2 cellular contexts compared by ENCODE assay signal in genomic region chr22:31133911-31134310, GRCh38.
TF ChIP-seq lines count a peak whose summit lies in the region.

No MANE protein-coding gene starts in this region.

TF ChIP-seq in SK-N-SH, 30 proteins besides CTCF, POLR2A, EP300 and RAD21 (continued from another document):
- TF ChIP-seq CHD2 (IDR thresholded peaks at IDR 0.05; ENCODE audit: low read length, partially characterized antibody) (no peak), FOSL2 (IDR thresholded peaks at IDR 0.05; ENCODE audit: borderline replicate concordance, low read depth) (no peak), NFIC (IDR thresholded peaks at IDR 0.05; ENCODE audit: borderline replicate concordance) (no peak)
- TF ChIP-seq, protein P1, sequence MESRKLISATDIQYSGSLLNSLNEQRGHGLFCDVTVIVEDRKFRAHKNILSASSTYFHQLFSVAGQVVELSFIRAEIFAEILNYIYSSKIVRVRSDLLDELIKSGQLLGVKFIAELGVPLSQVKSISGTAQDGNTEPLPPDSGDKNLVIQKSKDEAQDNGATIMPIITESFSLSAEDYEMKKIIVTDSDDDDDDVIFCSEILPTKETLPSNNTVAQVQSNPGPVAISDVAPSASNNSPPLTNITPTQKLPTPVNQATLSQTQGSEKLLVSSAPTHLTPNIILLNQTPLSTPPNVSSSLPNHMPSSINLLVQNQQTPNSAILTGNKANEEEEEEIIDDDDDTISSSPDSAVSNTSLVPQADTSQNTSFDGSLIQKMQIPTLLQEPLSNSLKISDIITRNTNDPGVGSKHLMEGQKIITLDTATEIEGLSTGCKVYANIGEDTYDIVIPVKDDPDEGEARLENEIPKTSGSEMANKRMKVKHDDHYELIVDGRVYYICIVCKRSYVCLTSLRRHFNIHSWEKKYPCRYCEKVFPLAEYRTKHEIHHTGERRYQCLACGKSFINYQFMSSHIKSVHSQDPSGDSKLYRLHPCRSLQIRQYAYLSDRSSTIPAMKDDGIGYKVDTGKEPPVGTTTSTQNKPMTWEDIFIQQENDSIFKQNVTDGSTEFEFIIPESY (IDR thresholded peaks at IDR 0.05; ENCODE audit: borderline replicate concordance, low read depth), result no peak

TF ChIP-seq in SK-N-SH treated with all-trans-retinoic acid at 6 μM for 48 hours, 23 proteins besides CTCF, POLR2A, EP300 and RAD21 (continued from another document):
- TF ChIP-seq, protein P2, sequence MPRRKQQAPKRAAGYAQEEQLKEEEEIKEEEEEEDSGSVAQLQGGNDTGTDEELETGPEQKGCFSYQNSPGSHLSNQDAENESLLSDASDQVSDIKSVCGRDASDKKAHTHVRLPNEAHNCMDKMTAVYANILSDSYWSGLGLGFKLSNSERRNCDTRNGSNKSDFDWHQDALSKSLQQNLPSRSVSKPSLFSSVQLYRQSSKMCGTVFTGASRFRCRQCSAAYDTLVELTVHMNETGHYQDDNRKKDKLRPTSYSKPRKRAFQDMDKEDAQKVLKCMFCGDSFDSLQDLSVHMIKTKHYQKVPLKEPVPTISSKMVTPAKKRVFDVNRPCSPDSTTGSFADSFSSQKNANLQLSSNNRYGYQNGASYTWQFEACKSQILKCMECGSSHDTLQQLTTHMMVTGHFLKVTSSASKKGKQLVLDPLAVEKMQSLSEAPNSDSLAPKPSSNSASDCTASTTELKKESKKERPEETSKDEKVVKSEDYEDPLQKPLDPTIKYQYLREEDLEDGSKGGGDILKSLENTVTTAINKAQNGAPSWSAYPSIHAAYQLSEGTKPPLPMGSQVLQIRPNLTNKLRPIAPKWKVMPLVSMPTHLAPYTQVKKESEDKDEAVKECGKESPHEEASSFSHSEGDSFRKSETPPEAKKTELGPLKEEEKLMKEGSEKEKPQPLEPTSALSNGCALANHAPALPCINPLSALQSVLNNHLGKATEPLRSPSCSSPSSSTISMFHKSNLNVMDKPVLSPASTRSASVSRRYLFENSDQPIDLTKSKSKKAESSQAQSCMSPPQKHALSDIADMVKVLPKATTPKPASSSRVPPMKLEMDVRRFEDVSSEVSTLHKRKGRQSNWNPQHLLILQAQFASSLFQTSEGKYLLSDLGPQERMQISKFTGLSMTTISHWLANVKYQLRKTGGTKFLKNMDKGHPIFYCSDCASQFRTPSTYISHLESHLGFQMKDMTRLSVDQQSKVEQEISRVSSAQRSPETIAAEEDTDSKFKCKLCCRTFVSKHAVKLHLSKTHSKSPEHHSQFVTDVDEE (CRISPR knock-in tag; IDR thresholded peaks at IDR 0.05), result no peak
- TF ChIP-seq PATZ1 (CRISPR knock-in tag; IDR thresholded peaks at IDR 0.05; ENCODE audit: borderline replicate concordance) (no peak), CSDC2 (CRISPR knock-in tag; IDR thresholded peaks at IDR 0.05) (no peak), ZNF70 (CRISPR knock-in tag; IDR thresholded peaks at IDR 0.05) (no peak), OSR1 (CRISPR knock-in tag; IDR thresholded peaks at IDR 0.05) (no peak), ARNTL (CRISPR knock-in tag; IDR thresholded peaks at IDR 0.05; ENCODE audit: borderline replicate concordance, low read depth) (no peak)
